In genomic region chr6:131946404-131946991, GRCh38 we compare ENCODE assay signal across 16 cellular contexts. TPM values are rescaled to one million over a fixed set of nuclear protein-coding genes. Genes with fewer than 3 reads are reported as not detected.
DNase-seq lines count a peak whose midpoint lies in the region; ATAC-seq and TF ChIP-seq lines count a peak whose summit lies in the region.
"Had no signal": no experiment of that assay in that cellular context is flagged by ENCODE, and none has a peak within 500 bp of the region (broad histone marks: within the 10 kb centered on the region; RNA-seq: fewer than 3 reads in every experiment).

No MANE protein-coding gene starts in this region.

- CTCF ChIA-PET in AG04449 (lab: Yijun Ruan, JAX), result interaction anchor here (0.6 kb wide), 1 partner anchor 235 kb away, joined by 3 read pairs; no protein-coding TSS in a partner anchor

- no peak overlapping the region for H2BK15ac ChIP-seq in mesenchymal stem cell (ENCODE audit: low read depth, poor library complexity, severe bottlenecking)

- peaks cover 0 to 16% of the 10 kb centered on the region in 2 experiments for H3K36me3 ChIP-seq in mesenchymal stem cell (ENCODE audit: control insufficient read depth in 1 of 2, insufficient read depth in 2 of 2, low read depth in 1 of 2, low read length in 2 of 2)
- H3K36me3 ChIP-seq: ovary had no signal

- POLR2A ChIA-PET in AG04449 (lab: Yijun Ruan, JAX), result interaction anchor here (0.6 to 6.2 kb wide), 11 partner anchors 14 to 333 kb away, joined by 3 to 105 read pairs (median 4); no protein-coding TSS in a partner anchor

- 94% methylated on average over 5 of the region's 5 CpGs for WGBS in mesenchymal stem cell

- no peak for TF ChIP-seq CTCF in AG04449 (IDR thresholded peaks at IDR 0.05; ENCODE audit: insufficient read depth, low read length, missing control alignments)
- no peak for TF ChIP-seq CTCF in coronary artery (IDR thresholded peaks at IDR 0.05)

- H3K18ac ChIP-seq in mesenchymal stem cell (ENCODE audit: low read depth in 1 of 2, low read length in 2 of 2), result peak overlapping the region in 1 of 2 experiments; percentile 52

- H3K27ac ChIP-seq in coronary artery, result peak overlapping the region in 1 of 2 donors; percentile 58
- H3K27ac ChIP-seq in mesenchymal stem cell (ENCODE audit: low read length, poor library complexity, severe bottlenecking), result peak overlapping the region; percentile 66
- H3K27ac ChIP-seq: ovary had no signal

- H3K9ac ChIP-seq in mesenchymal stem cell (ENCODE audit: low read length), result peak overlapping the region; percentile 93

- H3K4me2 ChIP-seq in mesenchymal stem cell (ENCODE audit: low read length, poor library complexity, severe bottlenecking), result peak overlapping the region; percentile 55

- H2BK120ac ChIP-seq in mesenchymal stem cell (ENCODE audit: low read depth, low read length), result no peak overlapping the region

- no peaks in the 10 kb centered on the region for H3K27me3 ChIP-seq in mesenchymal stem cell (ENCODE audit: control insufficient read depth in 1 of 2, insufficient read depth in 1 of 2, low read length in 2 of 2)
- H3K27me3 ChIP-seq: ovary had no signal

- no peaks in the 10 kb centered on the region for H3K79me1 ChIP-seq in mesenchymal stem cell (replicated peaks; ENCODE audit: low read length, poor library complexity, severe bottlenecking)

- no peak for DNase-seq in AG04449 (ENCODE audit: low read depth, low spot score)
- peak; percentile 70 for DNase-seq in M059J (ENCODE audit: low read depth)
- no peak for DNase-seq in coronary artery (ENCODE audit: low spot score)
- DNase-seq in mesenchymal stem cell, result peak; percentile 73
- no peak for DNase-seq in NCI-H1694 treated with DMSO at 0.1 percent for 48 hours (lab: John Stamatoyannopoulos, UW)
- DNase-seq: DMS153, hypothalamus, mammary epithelial cell, NCI-H1092, NCI-H524, ovary had no signal

- H2BK5ac ChIP-seq in mesenchymal stem cell (ENCODE audit: low read depth, low read length, poor library complexity, severe bottlenecking), result no peak overlapping the region

- H2BK12ac ChIP-seq in mesenchymal stem cell (ENCODE audit: low read length in 2 of 2), result no peak overlapping the region

- no peak overlapping the region for H2AK5ac ChIP-seq in mesenchymal stem cell (ENCODE audit: low read length, severe bottlenecking)

- no peak overlapping the region for H4K91ac ChIP-seq in mesenchymal stem cell (ENCODE audit: low read length)

- H3K9me3 ChIP-seq in mesenchymal stem cell (ENCODE audit: control insufficient read depth, low read length), result no peaks in the 10 kb centered on the region
- H3K9me3 ChIP-seq: ovary had no signal

- no peak overlapping the region for H3K23ac ChIP-seq in mesenchymal stem cell (ENCODE audit: low read length in 2 of 2)

- H3K4me1 ChIP-seq in mesenchymal stem cell (ENCODE audit: control insufficient read depth, insufficient read depth, low read depth, low read length), result no peaks in the 10 kb centered on the region

- no peak overlapping the region for H2AFZ ChIP-seq in mesenchymal stem cell (ENCODE audit: low read depth, low read length)

- H3K14ac ChIP-seq in mesenchymal stem cell (ENCODE audit: low read length in 2 of 2), result no peak overlapping the region

- H3K4me3 ChIP-seq in AG04449 (ENCODE audit: low read depth, low read length), result peak overlapping the region; percentile 23
- H3K4me3 ChIP-seq in coronary artery, result peak overlapping the region; percentile 91
- H3K4me3 ChIP-seq in mesenchymal stem cell (ENCODE audit: insufficient read depth in 1 of 2, low read depth in 1 of 2, low read length in 2 of 2), result no peak overlapping the region
- H3K4me3 ChIP-seq: GM12878, ovary had no signal

- ATAC-seq in GM19023 (IDR thresholded peaks at IDR 0.05; ENCODE audit: unreplicated experiment) (no peak), GM19324 (IDR thresholded peaks at IDR 0.05; ENCODE audit: low FRiP score, unreplicated experiment) (no peak), GM18498 (IDR thresholded peaks at IDR 0.05; ENCODE audit: unreplicated experiment) (no peak)
- ATAC-seq: activated naive CD4-positive, alpha-beta T cell treated with anti-CD3 and anti-CD28 coated beads, Interleukin-2, amount 50 U/mL, for 72 hours; GM12878 had no signal

- H3K4ac ChIP-seq in mesenchymal stem cell (ENCODE audit: low read depth in 1 of 2, low read length in 2 of 2), result no peak overlapping the region

- H4K8ac ChIP-seq in mesenchymal stem cell (ENCODE audit: low read length), result no peak overlapping the region

RNA-seq across cellular contexts. Expression of gene CCN2, which starts 4.7 kb away (rescaled TPM):
- total RNA-seq in M059J (2014; rRNA removed; shearing (Covaris generic)), result 44.5 and 76.7 TPM in 2 replicates
- polyA plus RNA-seq in mesenchymal stem cell (2013, experiment 1 of 2), result 252 TPM
- polyA plus RNA-seq in mesenchymal stem cell (2013, experiment 2 of 2), result 259 TPM
- total RNA-seq: activated naive CD4-positive, alpha-beta T cell treated with anti-CD3 and anti-CD28 coated beads, Interleukin-2, amount 50 U/mL, for 72 hours had no signal

Comparison
In these comparisons a context has a peak if more than half of its experiments do, and no peak if none do; other contexts are left out.
1. DNase-seq: peak in M059J (single experiment) and mesenchymal stem cell (single experiment); none in AG04449 (single experiment), coronary artery (single experiment) and NCI-H1694 treated with DMSO at 0.1 percent for 48 hours (single experiment).
2. H3K4me3 ChIP-seq: peak in AG04449 (single experiment) and coronary artery (single experiment); none in mesenchymal stem cell (0 of 2).